Comparison of ENCODE assay signal across 5 cellular contexts in the genomic region with DNA sequence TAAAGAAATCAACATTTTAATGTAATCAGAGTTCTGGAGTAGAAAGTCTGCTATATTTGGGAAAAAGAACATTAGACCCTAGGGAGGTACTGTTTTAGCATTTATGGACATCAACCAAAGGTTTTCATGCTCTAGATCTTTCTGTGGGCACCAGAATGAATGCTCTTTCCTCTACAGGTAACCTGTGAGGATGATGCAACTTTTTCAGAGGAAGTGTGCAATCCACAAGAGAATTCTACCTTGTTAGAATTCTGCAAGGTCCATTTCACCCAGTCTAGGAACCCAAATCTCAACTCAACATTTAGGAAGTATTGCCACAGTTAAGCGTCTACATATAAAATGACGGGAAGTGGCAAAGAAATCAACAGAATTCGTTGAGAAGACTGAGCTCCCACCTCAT.
"Had no signal": no experiment of that assay in that cellular context is flagged by ENCODE, and none has a peak within 500 bp of the region (broad histone marks: within the 10 kb centered on the region; RNA-seq: fewer than 3 reads in every experiment).

No MANE protein-coding gene starts in this region.

- H3K9ac ChIP-seq: KMS-11 had no signal

- FAIRE-seq: HTR-8/SVneo had no signal

- H3K27ac ChIP-seq: HL-60, KMS-11 had no signal

- H3K4me2 ChIP-seq: KMS-11 had no signal

- DNase-seq: IMR-90, KG1 had no signal
